In genomic region chr2:68643011-68643873, GRCh38 we compare ENCODE assay signal across 8 cellular contexts. TPM values are rescaled to one million over a fixed set of nuclear protein-coding genes. Genes with fewer than 3 reads are reported as not detected.
DNase-seq lines count a peak whose midpoint lies in the region; ATAC-seq and TF ChIP-seq lines count a peak whose summit lies in the region.

Gene PROKR1 (plus strand): TSS chr2:68643579. CDS start chr2:68645822, 2,243 bp downstream.

- H3K4me1 ChIP-seq in breast epithelium, result no peaks in the 10 kb centered on the region
- H3K4me1 ChIP-seq in SJSA1 (replicated peaks), result peaks cover 10% of the 10 kb centered on the region

- H3K36me3 ChIP-seq in breast epithelium, result no peaks in the 10 kb centered on the region
- H3K36me3 ChIP-seq in SJSA1, result no peaks in the 10 kb centered on the region

- peaks cover 38% of the 10 kb centered on the region for H3K27me3 Mint-ChIP-seq in MCF 10A (ENCODE audit: insufficient read depth, unreplicated experiment)

- CTCF ChIA-PET in MCF 10A (lab: Yijun Ruan, JAX), result interaction anchor here (0.6 kb wide), 1 partner anchor 180 kb away, joined by 3 read pairs; no protein-coding TSS in a partner anchor

- H3K4me1 Mint-ChIP-seq in MCF 10A (ENCODE audit: insufficient read depth, unreplicated experiment), result no peaks in the 10 kb centered on the region

- intact Hi-C loops in breast epithelium (cut with DNase I; ENCODE audit: low total_unique reads), result no loop called here
- intact Hi-C loops in MCF 10A (cut with micrococcal nuclease), result no loop called here

- ATAC-seq in HG03135 (IDR thresholded peaks at IDR 0.05; ENCODE audit: unreplicated experiment), result no peak
- ATAC-seq in GM21723 (IDR thresholded peaks at IDR 0.05; ENCODE audit: unreplicated experiment), result no peak
- no peak for ATAC-seq in GM18861 (IDR thresholded peaks at IDR 0.05; ENCODE audit: unreplicated experiment)

- no peaks in the 10 kb centered on the region for H3K36me3 Mint-ChIP-seq in MCF 10A (ENCODE audit: insufficient read depth, unreplicated experiment)

- POLR2A ChIA-PET in MCF 10A (lab: Yijun Ruan, JAX), result no interaction called here

- peak in 1 of 2 donors; percentile 51 for DNase-seq in breast epithelium (ENCODE audit: low spot score in 2 of 2)
- DNase-seq in MCF 10A (ENCODE audit: unreplicated experiment), result no peak
- DNase-seq in SJSA1 (ENCODE audit: low read depth in 1 of 2, low spot score in 2 of 2), result peak in 1 of 2 experiments; percentile 40
- DNase-seq in epithelial cell of proximal tubule (ENCODE audit: low read depth), result no peak
- DNase-seq in myocyte (ENCODE audit: low read depth), result peak; percentile 24

- no peaks in the 10 kb centered on the region for H3K9me3 Mint-ChIP-seq in MCF 10A (ENCODE audit: unreplicated experiment)

- no peak within 1 kb of the TSS for H3K27ac Mint-ChIP-seq in MCF 10A (ENCODE audit: low read depth, unreplicated experiment)

- H3K27ac ChIP-seq in breast epithelium (no peak within 1 kb of the TSS), SJSA1 (no peak within 1 kb of the TSS)

- H3K4me3 ChIP-seq in breast epithelium, result peak within 1 kb of the TSS; percentile 47 to 67 (median 48)
- peak within 1 kb of the TSS; percentile 27 for H3K4me3 ChIP-seq in SJSA1
- peak within 1 kb of the TSS; percentile 45 for H3K4me3 ChIP-seq in epithelial cell of proximal tubule (ENCODE audit: low read depth, low read length)

- TF ChIP-seq POLR2A in breast epithelium (IDR thresholded peaks at IDR 0.05), result no peak

- H3K27me3 ChIP-seq in breast epithelium (peaks cover 0 to 45% of the 10 kb centered on the region in 2 donors), SJSA1 (replicated peaks) (peaks cover 38% of the 10 kb centered on the region)

- H3K9me3 ChIP-seq in breast epithelium (no peaks in the 10 kb centered on the region), SJSA1 (replicated peaks) (no peaks in the 10 kb centered on the region)

- H3K4me3 Mint-ChIP-seq in MCF 10A (ENCODE audit: unreplicated experiment), result no peak within 1 kb of the TSS

- TF ChIP-seq CTCF in breast epithelium (IDR thresholded peaks at IDR 0.05), result no peak
- TF ChIP-seq CTCF in MCF 10A (IDR thresholded peaks at IDR 0.05; ENCODE audit: unreplicated experiment), result no peak
- TF ChIP-seq CTCF in epithelial cell of proximal tubule (conservative IDR thresholded peaks at IDR 0.05; ENCODE audit: low read depth, low read length), result no peak

- BruUV-seq in MCF 10A (replicated peaks; lab: Mats Ljungman, UMichigan), result no TSS peak

RNA-seq across cellular contexts. Expression of gene PROKR1, which starts in this region (rescaled TPM):
- under 1 TPM in 2 of 3 donors, not detected in 1; 0.66 to 0.80 TPM for total RNA-seq in breast epithelium
- total RNA-seq in MCF 10A (2022), result not detected in 2 replicates
- 0.03 TPM in 1 of 2 replicates, not detected in the other for total RNA-seq in SJSA1 (2014; rRNA removed; shearing (Covaris generic))
- 0.14 TPM in 1 of 2 replicates, not detected in the other for total RNA-seq in epithelial cell of proximal tubule
- total RNA-seq in myocyte, result not detected in 2 replicates
- polyA plus RNA-seq in myocyte (2012), result not detected

Comparison
In these comparisons a context has a peak if more than half of its experiments do, and no peak if none do; other contexts are left out.
1. Peak in DNase-seq in myocyte; RNA of the gene not detected or under 1 TPM.